31 cellular contexts compared by ENCODE assay signal in the genomic region with DNA sequence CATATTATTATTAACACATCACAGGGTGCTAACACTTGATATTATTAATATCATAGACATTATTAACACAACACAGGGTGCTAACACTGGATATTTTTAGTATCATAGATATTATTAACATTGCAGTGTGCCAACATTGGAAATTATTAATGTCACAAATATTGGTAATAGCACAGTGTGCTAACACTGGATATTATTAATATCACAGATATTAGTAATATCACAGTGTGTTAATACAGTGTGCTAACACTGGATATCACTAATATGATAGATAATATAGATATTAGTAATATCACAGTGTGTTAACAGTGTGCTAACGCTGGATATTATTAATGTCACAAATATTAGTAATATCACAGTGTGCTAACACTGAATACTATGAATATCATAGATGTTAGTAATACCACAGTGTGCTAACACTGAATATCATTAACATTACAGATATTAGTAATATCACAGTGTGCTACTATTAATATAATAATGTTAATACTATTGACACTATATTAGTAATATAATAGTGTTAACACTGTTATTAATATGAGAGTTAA. TPM values are rescaled to one million over a fixed set of nuclear protein-coding genes. Genes with fewer than 3 reads are reported as not detected.
"Had no signal": no experiment of that assay in that cellular context is flagged by ENCODE, and none has a peak within 500 bp of the region (broad histone marks: within the 10 kb centered on the region; RNA-seq: fewer than 3 reads in every experiment).

No MANE protein-coding gene starts in this region.

- H3K4me1 ChIP-seq: colonic mucosa had no signal

- H3K36me3 ChIP-seq: brain microvascular endothelial cell, colonic mucosa, WERI-Rb-1 had no signal

- ATAC-seq: activated T-cell treated with anti-CD3 and anti-CD28 coated beads, Interleukin-2, amount 50 U/mL, for 72 hours; activated T-helper 17 cell treated with anti-CD3 and anti-CD28 coated beads, Interleukin-2, amount 50 U/mL, for 72 hours; esophagus mucosa; T-helper 17 cell had no signal

- H3K27me3 ChIP-seq: brain microvascular endothelial cell, colonic mucosa had no signal

- H3K27ac ChIP-seq: brain microvascular endothelial cell, colonic mucosa, WERI-Rb-1 had no signal

- H3K9me3 ChIP-seq: colonic mucosa had no signal

- DNase-seq: activated B cell treated with CpG ODN at 0.5 μM for 24 hours; activated CD4-positive, alpha-beta memory T cell treated with anti-CD3 and anti-CD28 coated beads, Interleukin-2, amount 10 ng/mL, durations not matched to agents 7 days and 5 days; activated CD4-positive, alpha-beta T cell treated with anti-CD3 and anti-CD28 coated beads for 1 hour; activated CD4-positive, alpha-beta T cell treated with anti-CD3 and anti-CD28 coated beads for 4 hours; activated CD4-positive, alpha-beta T cell treated with anti-CD3 and anti-CD28 coated beads, Interleukin-2, amount 10 ng/mL, durations not matched to agents 7 days and 5 days; activated CD4-positive, alpha-beta T cell treated with anti-CD3 and anti-CD28 coated beads, Interleukin-2, amount 50 U/mL, for 4 hours; activated CD8-positive, alpha-beta memory T cell treated with anti-CD3 and anti-CD28 coated beads, Interleukin-2, amount 50 U/mL, for 48 hours; activated effector memory CD4-positive, alpha-beta T cell treated with Interleukin-2 at 50 U/mL for 16 hours; activated gamma-delta T cell treated with Interleukin-2 at 50 U/mL for 16 hours; activated naive CD4-positive, alpha-beta T cell treated with anti-CD3 and anti-CD28 coated beads, Interleukin-2, amount 50 U/mL, for 16 hours; activated naive CD4-positive, alpha-beta T cell treated with Interleukin-2 at 50 U/mL for 16 hours; activated T-cell treated with anti-CD3 and anti-CD28 coated beads for 4 hours; activated T-cell treated with anti-CD3 and anti-CD28 coated beads, Interleukin-2, amount 50 U/mL, for 24 hours; activated T-cell treated with anti-CD3 and anti-CD28 coated beads, Interleukin-2, amount 50 U/mL, for 72 hours; amniotic stem cell; anterior cingulate cortex; brain microvascular endothelial cell; colonic mucosa; effector CD8-positive, alpha-beta T cell; foreskin fibroblast; head of caudate nucleus; T-helper 1 cell; T-helper 17 cell; T1000; WERI-Rb-1 had no signal

- FAIRE-seq: astrocyte, bronchial epithelial cell had no signal

- H3K4me3 ChIP-seq: colonic mucosa had no signal

RNA-seq across cellular contexts. Expression of a gene that starts 1.6 kb away (rescaled TPM):
- total RNA-seq: cardiac septum, frontal cortex had no signal
